ENCODE assay signal across 8 cellular contexts in genomic region chr17:79840204-79840988, GRCh38. TPM values are rescaled to one million over a fixed set of nuclear protein-coding genes. Genes with fewer than 3 reads are reported as not detected.
DNase-seq lines count a peak whose midpoint lies in the region; ATAC-seq, FAIRE-seq and TF ChIP-seq lines count a peak whose summit lies in the region.

No MANE protein-coding gene starts in this region.

- H3K27ac Mint-ChIP-seq in T-helper 1 cell treated with Interleukin-12 subunit alpha and Interleukin-12 subunit beta and Interleukin-4 antibody, amounts not matched to agents 30 μg/mL and 1 μg/mL, for 36 hours = peak overlapping the region; percentile 62
- H3K27ac Mint-ChIP-seq in natural killer cell = peak overlapping the region in 1 of 2 donors; percentile 96

- H3K27ac ChIP-seq in endothelial cell of umbilical vein (ENCODE audit: insufficient read depth, low read depth, low read length) = no peak overlapping the region

- peaks cover 30 to 46% of the 10 kb centered on the region in 2 experiments for H3K27me3 ChIP-seq in endothelial cell of umbilical vein (ENCODE audit: control insufficient read depth in 2 of 2, insufficient read depth in 2 of 2, low read length in 2 of 2)

- no peak overlapping the region for H3K4me3 ChIP-seq in endothelial cell of umbilical vein (replicated peaks in 1 of 3; ENCODE audit: insufficient read depth in 1 of 3, low read depth in 1 of 3, low read length in 3 of 3)

- H3K27me3 Mint-ChIP-seq in T-helper 1 cell treated with Interleukin-12 subunit alpha and Interleukin-12 subunit beta and Interleukin-4 antibody, amounts not matched to agents 30 μg/mL and 1 μg/mL, for 36 hours (ENCODE audit: low read depth) = peaks cover 34% of the 10 kb centered on the region
- H3K27me3 Mint-ChIP-seq in natural killer cell (ENCODE audit: low read depth in 2 of 2) = peaks cover 12 to 21% of the 10 kb centered on the region in 2 donors

- H3K4me1 ChIP-seq in endothelial cell of umbilical vein (ENCODE audit: control insufficient read depth, extremely low read depth, insufficient read depth, low read length) = peaks cover 18% of the 10 kb centered on the region

- H3K9me3 ChIP-seq in endothelial cell of umbilical vein (replicated peaks; ENCODE audit: control insufficient read depth, insufficient read depth, low read length) = no peaks in the 10 kb centered on the region

- H3K79me2 ChIP-seq in endothelial cell of umbilical vein (ENCODE audit: control insufficient read depth, insufficient read depth, low read length) = no peaks in the 10 kb centered on the region

- no peak for TF ChIP-seq POLR2A in endothelial cell of umbilical vein (IDR thresholded peaks at IDR 0.05; ENCODE audit: low read depth, low read length)

- H4K20me1 ChIP-seq in endothelial cell of umbilical vein (replicated peaks; ENCODE audit: control insufficient read depth, extremely low read depth, insufficient read depth, low read length) = no peaks in the 10 kb centered on the region

- peaks cover 24% of the 10 kb centered on the region for H3K4me1 Mint-ChIP-seq in T-helper 1 cell treated with Interleukin-12 subunit alpha and Interleukin-12 subunit beta and Interleukin-4 antibody, amounts not matched to agents 30 μg/mL and 1 μg/mL, for 36 hours (ENCODE audit: low read depth)
- H3K4me1 Mint-ChIP-seq in natural killer cell = peaks cover 35 to 50% of the 10 kb centered on the region in 2 donors

- H3K9ac ChIP-seq in endothelial cell of umbilical vein (replicated peaks; ENCODE audit: extremely low read depth, insufficient read depth, low read length) = no peak overlapping the region

- POLR2A ChIA-PET in endothelial cell of umbilical vein (lab: Charles Lee) = interaction anchor here (0.6 kb wide), 1 partner anchor 10 kb away, joined by 4 read pairs; no protein-coding TSS in a partner anchor

- no TSS peak for BruUV-seq in endothelial cell of umbilical vein (replicated peaks; lab: Mats Ljungman, UMichigan)

- DNase-seq in NCI-H2227 (lab: John Stamatoyannopoulos, UW; ENCODE audit: unreplicated experiment) (peak; percentile 61), NCI-H2227 treated with DMSO at 0.1 percent for 48 hours (lab: John Stamatoyannopoulos, UW) (no peak), endothelial cell of umbilical vein (ENCODE audit: low read depth, low spot score) (peak; percentile 47), natural killer cell (peak; percentile 59), omental fat pad (ENCODE audit: low spot score) (no peak)

- no peak overlapping the region for H2AFZ ChIP-seq in endothelial cell of umbilical vein (ENCODE audit: low read depth, low read length)

- no peaks in the 10 kb centered on the region for H3K36me3 ChIP-seq in endothelial cell of umbilical vein (ENCODE audit: control insufficient read depth in 2 of 2, extremely low read depth in 1 of 2, insufficient read depth in 2 of 2, low read length in 2 of 2)

- no peaks in the 10 kb centered on the region for H3K9me3 Mint-ChIP-seq in T-helper 1 cell treated with Interleukin-12 subunit alpha and Interleukin-12 subunit beta and Interleukin-4 antibody, amounts not matched to agents 30 μg/mL and 1 μg/mL, for 36 hours
- H3K9me3 Mint-ChIP-seq in natural killer cell = no peaks in the 10 kb centered on the region

- TF ChIP-seq CTCF in endothelial cell of umbilical vein (IDR thresholded peaks at IDR 0.05; ENCODE audit: extremely low read depth in 1 of 2, insufficient read depth in 1 of 2, low read depth in 1 of 2, low read length in 2 of 2) = peak in 1 of 2 donors; percentile 37
- TF ChIP-seq CTCF in natural killer cell (IDR thresholded peaks at IDR 0.05) = peak; percentile 53
- no peak for TF ChIP-seq CTCF in omental fat pad (IDR thresholded peaks at IDR 0.05)

- dilution Hi-C loops in endothelial cell of umbilical vein (cut with MboI; ENCODE audit: extremely low pct_ligation_motif_present, low sequenced_read_pairs) = no loop called here

- FAIRE-seq in endothelial cell of umbilical vein (lab: Jason Lieb, UNC) = no peak

- peaks cover 6% of the 10 kb centered on the region for H3K36me3 Mint-ChIP-seq in T-helper 1 cell treated with Interleukin-12 subunit alpha and Interleukin-12 subunit beta and Interleukin-4 antibody, amounts not matched to agents 30 μg/mL and 1 μg/mL, for 36 hours (ENCODE audit: low read depth)
- H3K36me3 Mint-ChIP-seq in natural killer cell = no peaks in the 10 kb centered on the region

- H3K4me2 ChIP-seq in endothelial cell of umbilical vein (ENCODE audit: insufficient read depth, low read length) = no peak overlapping the region

- intact Hi-C loops in endothelial cell of umbilical vein (cut with micrococcal nuclease) = loop anchor here (5.0 kb wide), 1 partner anchor 92 kb away; no protein-coding TSS in a partner anchor
- intact Hi-C loops in natural killer cell (cut with micrococcal nuclease) = loop anchor here (5.0 kb wide), 1 partner anchor 93 kb away; no protein-coding TSS in a partner anchor

- H3K9me1 ChIP-seq in endothelial cell of umbilical vein (replicated peaks; ENCODE audit: control insufficient read depth, extremely low read depth, insufficient read depth, low read length) = no peaks in the 10 kb centered on the region

- CTCF ChIA-PET in endothelial cell of umbilical vein (lab: Charles Lee) = interaction anchor here (0.9 to 5.5 kb wide), 14 partner anchors 22 to 148 kb away, joined by 3 to 59 read pairs (median 9); partner anchors contain the start of gene CBX8

- H3K4me3 Mint-ChIP-seq in T-helper 1 cell treated with Interleukin-12 subunit alpha and Interleukin-12 subunit beta and Interleukin-4 antibody, amounts not matched to agents 30 μg/mL and 1 μg/mL, for 36 hours = peak overlapping the region; percentile 48
- H3K4me3 Mint-ChIP-seq in natural killer cell = peak overlapping the region; percentile 94

- peak in 2 of 3 donors; percentile 11 to 14 for ATAC-seq in natural killer cell
- ATAC-seq in omental fat pad (ENCODE audit: low FRiP score) = no peak
- no peak for ATAC-seq in HG03565 (IDR thresholded peaks at IDR 0.05; ENCODE audit: unreplicated experiment)
- ATAC-seq in GM18907 (IDR thresholded peaks at IDR 0.05; ENCODE audit: unreplicated experiment) = no peak

TF ChIP-seq in endothelial cell of umbilical vein, 7 proteins besides CTCF, POLR2A, EP300 and RAD21:
- TF ChIP-seq FOS (IDR thresholded peaks at IDR 0.05; ENCODE audit: borderline replicate concordance, insufficient read depth, low read length) (no peak), EZH2 (IDR thresholded peaks at IDR 0.05; ENCODE audit: borderline replicate concordance, low read depth, low read length, severe bottlenecking) (peak; percentile 18), MAX (IDR thresholded peaks at IDR 0.05; ENCODE audit: insufficient read depth, insufficient read length) (peak; percentile 42)

RNA-seq across cellular contexts. Expression of gene CBX4, which starts 1.2 kb away (rescaled TPM):
- total RNA-seq in endothelial cell of umbilical vein (12.3 TPM in 2 replicates), natural killer cell (100 to 1,000 TPM; 147 to 220 (median 217) TPM), omental fat pad (10 to 100 TPM in 2 of 4 donors, 1 to 10 TPM in 2; 5.5 to 16.6 (median 10.6) TPM)
- 7.0 and 9.3 TPM in 2 replicates for polyA plus RNA-seq in endothelial cell of umbilical vein
- 3.9 and 5.3 TPM in 2 replicates for polyA plus RNA-seq in endothelial cell of umbilical vein (2011; cell fraction: cytosol; rRNA removed)
- 4.6 and 5.5 TPM in 2 replicates for polyA plus RNA-seq in endothelial cell of umbilical vein (2011; cell fraction: nucleus; rRNA removed)
- 3.4 and 5.9 TPM in 2 replicates for polyA plus RNA-seq in endothelial cell of umbilical vein (2012)
- 2.9 and 3.6 TPM in 2 replicates for polyA minus RNA-seq in endothelial cell of umbilical vein
- polyA minus RNA-seq in endothelial cell of umbilical vein (2011; cell fraction: cytosol; rRNA and poly(A)+ RNA removed) = 36.5 TPM
- 2.4 and 3.1 TPM in 2 replicates for polyA minus RNA-seq in endothelial cell of umbilical vein (2011; cell fraction: nucleus; rRNA and poly(A)+ RNA removed)

RNA-seq across cellular contexts. Expression of gene CBX8, which starts 43.5 kb away (rescaled TPM):
- 3.1 TPM in 2 replicates for total RNA-seq in endothelial cell of umbilical vein
- 0.49 and 0.69 TPM in 2 replicates for polyA plus RNA-seq in endothelial cell of umbilical vein
- polyA plus RNA-seq in endothelial cell of umbilical vein (2011; cell fraction: cytosol; rRNA removed) = 0.28 and 0.41 TPM in 2 replicates
- polyA plus RNA-seq in endothelial cell of umbilical vein (2011; cell fraction: nucleus; rRNA removed) = 0.40 and 1.1 TPM in 2 replicates
- 1.4 and 1.8 TPM in 2 replicates for polyA plus RNA-seq in endothelial cell of umbilical vein (2012)
- polyA minus RNA-seq in endothelial cell of umbilical vein = 0.25 and 1.1 TPM in 2 replicates
- polyA minus RNA-seq in endothelial cell of umbilical vein (2011; cell fraction: cytosol; rRNA and poly(A)+ RNA removed) = 2.4 TPM
- polyA minus RNA-seq in endothelial cell of umbilical vein (2011; cell fraction: nucleus; rRNA and poly(A)+ RNA removed) = 0.19 and 0.34 TPM in 2 replicates
- 1 to 10 TPM; 4.0 to 6.4 (median 5.8) TPM for total RNA-seq in natural killer cell
- 1 to 10 TPM in 2 of 4 donors, under 1 TPM in 2; 0.88 to 2.2 (median 1.2) TPM for total RNA-seq in omental fat pad

Comparison
In these comparisons a context has a peak if more than half of its experiments do, and no peak if none do; other contexts are left out.
1. DNase-seq: peak in NCI-H2227 (single experiment), endothelial cell of umbilical vein (single experiment) and natural killer cell (single experiment); none in NCI-H2227 treated with DMSO at 0.1 percent for 48 hours (single experiment) and omental fat pad (single experiment).
2. ATAC-seq: peak in natural killer cell (2 of 3); none in omental fat pad (single experiment), HG03565 (single experiment) and GM18907 (single experiment).
3. RNA of gene CBX4, which starts 1.2 kb away (total RNA-seq): 147 to 220 TPM in natural killer cell; 5.5 to 16.6 TPM in omental fat pad and 12.3 TPM in endothelial cell of umbilical vein; every median in the first group is over 4 times any median in the second.